20 cellular contexts compared by ENCODE assay signal in genomic region chr14:44640416-44640815, GRCh38.
DNase-seq lines count a peak whose midpoint lies in the region; ATAC-seq, FAIRE-seq and TF ChIP-seq lines count a peak whose summit lies in the region.
"Had no signal": no experiment of that assay in that cellular context is flagged by ENCODE, and none has a peak within 500 bp of the region (broad histone marks: within the 10 kb centered on the region; RNA-seq: fewer than 3 reads in every experiment).

No MANE protein-coding gene starts in this region.

- BruUV-seq in HepG2 (replicated peaks; lab: Mats Ljungman, UMichigan) = no TSS peak

- no peak for TF ChIP-seq RAD21 in HepG2 (CRISPR knock-in tag; IDR thresholded peaks at IDR 0.05)

- POLR2A ChIA-PET in HepG2 (lab: Yijun Ruan, JAX) = no interaction called here

- no peaks in the 10 kb centered on the region for H3K4me1 ChIP-seq in HepG2 (ENCODE audit: insufficient read depth, low read length)

- FAIRE-seq in HepG2 (lab: Jason Lieb, UNC) = no peak
- FAIRE-seq: GM12892, H54 had no signal

- H2AFZ ChIP-seq in HepG2 (ENCODE audit: low read length) = no peak overlapping the region
- H2AFZ ChIP-seq: GM23248 had no signal

- no peaks in the 10 kb centered on the region for H3K79me2 ChIP-seq in HepG2 (ENCODE audit: insufficient read depth, low read length)

- H3K9me3 ChIP-seq in SK-N-MC (ENCODE audit: low read depth, low read length) (no peaks in the 10 kb centered on the region), HepG2 (ENCODE audit: low read length) (no peaks in the 10 kb centered on the region)

- WGBS in HepG2 (ENCODE audit: low lambda C conversion rate) = 56% methylated on average over 2 of the region's 2 CpGs

- H3K4me2 ChIP-seq in HepG2 (ENCODE audit: low read depth, low read length) = no peak overlapping the region
- H3K4me2 ChIP-seq: KMS-11 had no signal

- TF ChIP-seq EP300 in HepG2 (IDR thresholded peaks at IDR 0.05; ENCODE audit: low read depth in 2 of 2, low read length in 2 of 2) (no peak), HepG2 (CRISPR knock-in tag; IDR thresholded peaks at IDR 0.05; ENCODE audit: borderline replicate concordance) (no peak)

- no peaks in the 10 kb centered on the region for H3K36me3 ChIP-seq in SK-N-MC (ENCODE audit: insufficient read depth, low read length)
- no peaks in the 10 kb centered on the region for H3K36me3 ChIP-seq in HepG2 (replicated peaks in 1 of 2; ENCODE audit: control insufficient read depth in 1 of 2, insufficient read depth in 2 of 2, low read length in 2 of 2)

- DNase-seq in NCI-H146 treated with DMSO at 0.1 percent for 48 hours (lab: John Stamatoyannopoulos, UW; ENCODE audit: unreplicated experiment) = peak; percentile 6
- DNase-seq in NCI-H146 (lab: John Stamatoyannopoulos, UW) = no peak
- DNase-seq in SK-N-MC (ENCODE audit: low read depth, low spot score) = peak; percentile 24
- peak; percentile 15 for DNase-seq in left kidney (ENCODE audit: low read depth, low spot score)
- no peak for DNase-seq in HepG2 (ENCODE audit: low spot score)
- DNase-seq in DMS 273 treated with DMSO at 0.1 percent for 48 hours (lab: John Stamatoyannopoulos, UW) = no peak
- DNase-seq: AML-193; C1 segment of cervical spinal cord; Calu3; CD4-positive, alpha-beta T cell; DND-41; GDM1; GM23248 had no signal

- no peaks in the 10 kb centered on the region for H3K27me3 ChIP-seq in HepG2 (ENCODE audit: control insufficient read depth in 1 of 2, insufficient read depth in 2 of 2, low read length in 2 of 2)

- H3K9ac ChIP-seq in SK-N-MC (ENCODE audit: insufficient read length) = no peak overlapping the region
- H3K9ac ChIP-seq in HepG2 (ENCODE audit: insufficient read depth, low read depth, low read length) = no peak overlapping the region
- H3K9ac ChIP-seq: GM23248, KMS-11 had no signal

- H3K4me3 ChIP-seq in SK-N-MC (peak overlapping the region; percentile 53), HepG2 (replicated peaks in 1 of 3; ENCODE audit: insufficient read depth in 1 of 3, low read depth in 2 of 3, low read length in 3 of 3) (no peak overlapping the region)
- H3K4me3 ChIP-seq: GM23248 had no signal

- ATAC-seq in HepG2 = no peak
- ATAC-seq in GM18511 (IDR thresholded peaks at IDR 0.05; ENCODE audit: unreplicated experiment) = no peak
- ATAC-seq in HG03045 (IDR thresholded peaks at IDR 0.05; ENCODE audit: unreplicated experiment) = no peak
- ATAC-seq: HCT116 had no signal

- H3K27ac ChIP-seq in SK-N-MC (no peak overlapping the region), HepG2 (ENCODE audit: extremely low read length, insufficient read depth, low read length) (no peak overlapping the region)
- H3K27ac ChIP-seq: 22Rv1, GM23248, KMS-11 had no signal

- H4K20me1 ChIP-seq in HepG2 (ENCODE audit: insufficient read depth, low read length) = no peaks in the 10 kb centered on the region

- no peak for TF ChIP-seq POLR2A in HepG2 (IDR thresholded peaks at IDR 0.05; ENCODE audit: insufficient read depth in 1 of 2, low read depth in 2 of 2, low read length in 2 of 2)

- intact Hi-C loops in HepG2 (cut with micrococcal nuclease; ENCODE audit: unreplicated experiment) = no loop called here

- in situ Hi-C loops in HepG2 (cut with HindIII; ENCODE audit: extremely low pct_ligation_motif_present, low pct_unique_long_range_greater_than_20kb) = no loop called here

- no peak for TF ChIP-seq CTCF in HepG2 (CRISPR knock-in tag; IDR thresholded peaks at IDR 0.05)

- CTCF ChIA-PET in HepG2 (lab: Yijun Ruan, JAX; ENCODE audit: low intra/inter-chr PET ratio, low total read pairs) = no interaction called here

TF ChIP-seq in HepG2, 621 proteins besides CTCF, POLR2A, EP300 and RAD21 (continues in another document):
- TF ChIP-seq ARNT (IDR thresholded peaks at IDR 0.05) (no peak), FOXC1 (CRISPR knock-in tag; IDR thresholded peaks at IDR 0.05; ENCODE audit: borderline replicate concordance) (no peak), ZNF597 (CRISPR knock-in tag; IDR thresholded peaks at IDR 0.05) (no peak), DMTF1 (CRISPR knock-in tag; IDR thresholded peaks at IDR 0.05) (no peak), MAZ (IDR thresholded peaks at IDR 0.05; ENCODE audit: borderline replicate concordance, low read depth, low read length) (no peak), MAZ (CRISPR knock-in tag; IDR thresholded peaks at IDR 0.05; ENCODE audit: low read depth) (no peak), ZNF550 (CRISPR knock-in tag; IDR thresholded peaks at IDR 0.05; ENCODE audit: borderline replicate concordance) (no peak), ZNF333 (CRISPR knock-in tag; IDR thresholded peaks at IDR 0.05; ENCODE audit: borderline replicate concordance) (no peak), THAP9 (CRISPR knock-in tag; IDR thresholded peaks at IDR 0.05; ENCODE audit: borderline replicate concordance) (no peak), RAD51 (IDR thresholded peaks at IDR 0.05; ENCODE audit: borderline replicate concordance) (no peak), E2F1 (CRISPR knock-in tag; IDR thresholded peaks at IDR 0.05) (no peak), ZNF513 (CRISPR knock-in tag; conservative IDR thresholded peaks at IDR 0.05) (no peak), ZNF10 (CRISPR knock-in tag; IDR thresholded peaks at IDR 0.05; ENCODE audit: borderline replicate concordance, low read depth) (no peak)

Comparison
In these comparisons a context has a peak if more than half of its experiments do, and no peak if none do; other contexts are left out.
1. DNase-seq: peak in NCI-H146 treated with DMSO at 0.1 percent for 48 hours (single experiment), SK-N-MC (single experiment) and left kidney (single experiment); none in NCI-H146 (single experiment), HepG2 (single experiment) and DMS 273 treated with DMSO at 0.1 percent for 48 hours (single experiment).